ENCODE assay signal across 16 cellular contexts in genomic region chr21:43277481-43278351, GRCh38.
DNase-seq lines count a peak whose midpoint lies in the region; ATAC-seq and TF ChIP-seq lines count a peak whose summit lies in the region.
"Had no signal": no experiment of that assay in that cellular context is flagged by ENCODE, and none has a peak within 500 bp of the region (broad histone marks: within the 10 kb centered on the region; RNA-seq: fewer than 3 reads in every experiment).

No MANE protein-coding gene starts in this region.

- no peaks in the 10 kb centered on the region for H3F3A ChIP-seq in PC-3 (ENCODE audit: low read length, unreplicated experiment)

- no TSS peak for BruUV-seq in PC-3 (replicated peaks; lab: Mats Ljungman, UMichigan)

- no peaks in the 10 kb centered on the region for H3K9me2 ChIP-seq in PC-3 (replicated peaks; ENCODE audit: low read length)

- no peak overlapping the region for H2AFZ ChIP-seq in PC-3 (ENCODE audit: low read length)

- H3K27ac ChIP-seq in heart right ventricle: peak overlapping the region in 3 of 10 donors; percentile 25 to 42 (median 42)
- H3K27ac ChIP-seq in PC-3 (ENCODE audit: low read length): no peak overlapping the region
- H3K27ac ChIP-seq: 22Rv1 had no signal

- ATAC-seq in activated CD8-positive, alpha-beta T cell treated with anti-CD3 and anti-CD28 coated beads, Interleukin-2, amount 10 ng/mL, durations not matched to agents 7 days and 5 days: no peak
- ATAC-seq in activated CD8-positive, alpha-beta T cell treated with anti-CD3 and anti-CD28 coated beads for 36 hours: no peak
- peak; percentile 74 to 95 (median 87) for ATAC-seq in heart right ventricle
- ATAC-seq in mucosa of descending colon: peak; percentile 47
- no peak for ATAC-seq in GM21717 (IDR thresholded peaks at IDR 0.05; ENCODE audit: unreplicated experiment)
- ATAC-seq in PC-3: no peak
- ATAC-seq: naive thymus-derived CD8-positive, alpha-beta T cell had no signal

- H3K4me3 ChIP-seq in heart right ventricle (no peak overlapping the region), mucosa of descending colon (no peak overlapping the region), PC-3 (ENCODE audit: low read length) (no peak overlapping the region)

- H3K4me3 Mint-ChIP-seq in activated CD8-positive, alpha-beta T cell treated with anti-CD3 and anti-CD28 coated beads, Interleukin-2, amount 10 ng/mL, durations not matched to agents 7 days and 5 days: no peak overlapping the region
- no peak overlapping the region for H3K4me3 Mint-ChIP-seq in activated CD8-positive, alpha-beta T cell treated with anti-CD3 and anti-CD28 coated beads for 36 hours
- H3K4me3 Mint-ChIP-seq: activated CD4-positive, alpha-beta T cell treated with anti-CD3 and anti-CD28 coated beads, Interleukin-2, amount 10 ng/mL, durations not matched to agents 24 days and 14 days; activated T-helper 1 cell treated with anti-CD3 and anti-CD28 coated beads, Interleukin-12 subunit alpha, Interleukin-12 subunit beta, Interleukin-2, Interleukin-4 antibody, amounts not matched to agents 30 ng/mL and 10 ng/mL and 1 ng/mL, durations not matched to agents 14 hours and 24 hours and 36 hours; naive thymus-derived CD8-positive, alpha-beta T cell had no signal

- no peaks in the 10 kb centered on the region for H3K9me3 Mint-ChIP-seq in activated CD8-positive, alpha-beta T cell treated with anti-CD3 and anti-CD28 coated beads, Interleukin-2, amount 10 ng/mL, durations not matched to agents 7 days and 5 days (ENCODE audit: insufficient read depth)
- no peaks in the 10 kb centered on the region for H3K9me3 Mint-ChIP-seq in activated CD8-positive, alpha-beta T cell treated with anti-CD3 and anti-CD28 coated beads for 36 hours
- H3K9me3 Mint-ChIP-seq: activated CD4-positive, alpha-beta T cell treated with anti-CD3 and anti-CD28 coated beads, Interleukin-2, amount 10 ng/mL, durations not matched to agents 24 days and 14 days; activated T-helper 1 cell treated with anti-CD3 and anti-CD28 coated beads, Interleukin-12 subunit alpha, Interleukin-12 subunit beta, Interleukin-2, Interleukin-4 antibody, amounts not matched to agents 30 ng/mL and 10 ng/mL and 1 ng/mL, durations not matched to agents 14 hours and 24 hours and 36 hours had no signal

- CTCF ChIA-PET in activated CD8-positive, alpha-beta T cell treated with anti-CD3 and anti-CD28 coated beads, Interleukin-2, amount 10 ng/mL, durations not matched to agents 7 days and 5 days (lab: Charles Lee): no interaction called here
- CTCF ChIA-PET in activated CD8-positive, alpha-beta T cell treated with anti-CD3 and anti-CD28 coated beads for 36 hours (lab: Charles Lee): interaction anchor here (1.5 kb wide), 1 partner anchor 9 kb away, joined by 5 read pairs; no protein-coding TSS in a partner anchor
- CTCF ChIA-PET in PC-3 (lab: Charles Lee): no interaction called here

- no peaks in the 10 kb centered on the region for H3K36me3 ChIP-seq in heart right ventricle
- H3K36me3 ChIP-seq in mucosa of descending colon (ENCODE audit: low read depth): no peaks in the 10 kb centered on the region
- H3K36me3 ChIP-seq in PC-3 (ENCODE audit: low read depth, low read length): no peaks in the 10 kb centered on the region

- H3K79me2 ChIP-seq in PC-3 (ENCODE audit: low read length): no peaks in the 10 kb centered on the region

- H3K27ac Mint-ChIP-seq in activated CD8-positive, alpha-beta T cell treated with anti-CD3 and anti-CD28 coated beads, Interleukin-2, amount 10 ng/mL, durations not matched to agents 7 days and 5 days: peak overlapping the region; percentile 20
- no peak overlapping the region for H3K27ac Mint-ChIP-seq in activated CD8-positive, alpha-beta T cell treated with anti-CD3 and anti-CD28 coated beads for 36 hours
- H3K27ac Mint-ChIP-seq: activated CD4-positive, alpha-beta T cell treated with anti-CD3 and anti-CD28 coated beads, Interleukin-2, amount 10 ng/mL, durations not matched to agents 24 days and 14 days; activated T-helper 1 cell treated with anti-CD3 and anti-CD28 coated beads, Interleukin-12 subunit alpha, Interleukin-12 subunit beta, Interleukin-2, Interleukin-4 antibody, amounts not matched to agents 30 ng/mL and 10 ng/mL and 1 ng/mL, durations not matched to agents 14 hours and 24 hours and 36 hours had no signal

- H3K4me1 ChIP-seq in heart right ventricle (peaks cover 0 to 14% (median 9%) of the 10 kb centered on the region in 9 donors), mucosa of descending colon (ENCODE audit: low read depth) (peaks cover 5% of the 10 kb centered on the region), PC-3 (ENCODE audit: insufficient read depth, low read length) (no peaks in the 10 kb centered on the region)

- 45 to 46% methylated on average over 30 of the region's 30 CpGs for WGBS in heart right ventricle, 2 donors

- H3K4me2 ChIP-seq in PC-3 (ENCODE audit: low read length): no peak overlapping the region

- no peaks in the 10 kb centered on the region for H3K36me3 Mint-ChIP-seq in activated CD8-positive, alpha-beta T cell treated with anti-CD3 and anti-CD28 coated beads, Interleukin-2, amount 10 ng/mL, durations not matched to agents 7 days and 5 days (ENCODE audit: low read depth)
- no peaks in the 10 kb centered on the region for H3K36me3 Mint-ChIP-seq in activated CD8-positive, alpha-beta T cell treated with anti-CD3 and anti-CD28 coated beads for 36 hours (ENCODE audit: low read depth)
- H3K36me3 Mint-ChIP-seq: naive thymus-derived CD8-positive, alpha-beta T cell had no signal

- H3K9ac ChIP-seq in PC-3 (ENCODE audit: low read length): no peak overlapping the region

- H3K4me1 Mint-ChIP-seq in activated CD8-positive, alpha-beta T cell treated with anti-CD3 and anti-CD28 coated beads, Interleukin-2, amount 10 ng/mL, durations not matched to agents 7 days and 5 days (ENCODE audit: low read depth): no peaks in the 10 kb centered on the region
- H3K4me1 Mint-ChIP-seq in activated CD8-positive, alpha-beta T cell treated with anti-CD3 and anti-CD28 coated beads for 36 hours (ENCODE audit: low read depth): peaks cover 8% of the 10 kb centered on the region

- TF ChIP-seq CTCF in activated CD8-positive, alpha-beta T cell treated with anti-CD3 and anti-CD28 coated beads for 36 hours (IDR thresholded peaks at IDR 0.05): no peak
- TF ChIP-seq CTCF in heart right ventricle (IDR thresholded peaks at IDR 0.05) (no peak), mucosa of descending colon (IDR thresholded peaks at IDR 0.05) (no peak), PC-3 (conservative IDR thresholded peaks at IDR 0.05; ENCODE audit: low read depth, low read length) (no peak)

- intact Hi-C loops in activated CD8-positive, alpha-beta T cell treated with anti-CD3 and anti-CD28 coated beads for 36 hours (cut with micrococcal nuclease): no loop called here
- intact Hi-C loops in heart right ventricle (cut with DNase I) (no loop called here), mucosa of descending colon (cut with DNase I, micrococcal nuclease) (no loop called here), PC-3 (cut with micrococcal nuclease) (no loop called here)

- H3K9me3 ChIP-seq in heart right ventricle (no peaks in the 10 kb centered on the region), mucosa of descending colon (no peaks in the 10 kb centered on the region), PC-3 (ENCODE audit: low read length) (no peaks in the 10 kb centered on the region)

- peaks cover 18% of the 10 kb centered on the region for H3K27me3 Mint-ChIP-seq in activated CD8-positive, alpha-beta T cell treated with anti-CD3 and anti-CD28 coated beads, Interleukin-2, amount 10 ng/mL, durations not matched to agents 7 days and 5 days (ENCODE audit: low read depth)
- peaks cover 13% of the 10 kb centered on the region for H3K27me3 Mint-ChIP-seq in activated CD8-positive, alpha-beta T cell treated with anti-CD3 and anti-CD28 coated beads for 36 hours

- POLR2A ChIA-PET in activated CD8-positive, alpha-beta T cell treated with anti-CD3 and anti-CD28 coated beads, Interleukin-2, amount 10 ng/mL, durations not matched to agents 7 days and 5 days (lab: Charles Lee): interaction anchor here (0.6 kb wide), 1 partner anchor 67 kb away, joined by 3 read pairs; no protein-coding TSS in a partner anchor
- POLR2A ChIA-PET in activated CD8-positive, alpha-beta T cell treated with anti-CD3 and anti-CD28 coated beads for 36 hours (lab: Charles Lee): no interaction called here
- POLR2A ChIA-PET in PC-3 (lab: Charles Lee; ENCODE audit: unreplicated experiment): no interaction called here

- no peak for DNase-seq in activated CD8-positive, alpha-beta T cell treated with anti-CD3 and anti-CD28 coated beads, Interleukin-2, amount 10 ng/mL, durations not matched to agents 7 days and 5 days
- no peak for DNase-seq in activated CD8-positive, alpha-beta T cell treated with anti-CD3 and anti-CD28 coated beads for 36 hours
- peak; percentile 32 to 38 for DNase-seq in heart right ventricle
- peak in 2 of 3 donors; percentile 22 to 37 for DNase-seq in mucosa of descending colon
- DNase-seq in NCI-H226: no peak
- DNase-seq in PC-3: no peak
- DNase-seq in glomerular visceral epithelial cell (ENCODE audit: extremely low spot score): no peak
- DNase-seq: activated CD4-positive, alpha-beta T cell treated with anti-CD3 and anti-CD28 coated beads, Interleukin-2, amount 10 ng/mL, durations not matched to agents 24 days and 14 days; dermis blood vessel endothelial cell; GOT3; NCI-H2107; stimulated activated naive CD4-positive, alpha-beta T cell treated with Interleukin-2 at 50 U/mL for 16 hours had no signal

- no peaks in the 10 kb centered on the region for H4K20me1 ChIP-seq in PC-3 (ENCODE audit: low read length)

- H3K27me3 ChIP-seq in heart right ventricle: peaks cover 0 to 49% (median 25%) of the 10 kb centered on the region in 7 donors
- H3K27me3 ChIP-seq in PC-3 (ENCODE audit: low read length): no peaks in the 10 kb centered on the region

Comparison
In these comparisons a context has a peak if more than half of its experiments do, and no peak if none do; other contexts are left out.
1. ATAC-seq: peak in heart right ventricle (8 of 8) and mucosa of descending colon (single experiment); none in activated CD8-positive, alpha-beta T cell treated with anti-CD3 and anti-CD28 coated beads, Interleukin-2, amount 10 ng/mL, durations not matched to agents 7 days and 5 days (single experiment), activated CD8-positive, alpha-beta T cell treated with anti-CD3 and anti-CD28 coated beads for 36 hours (single experiment), GM21717 (single experiment) and PC-3 (single experiment).
2. DNase-seq: peak in heart right ventricle (2 of 2) and mucosa of descending colon (2 of 3); none in activated CD8-positive, alpha-beta T cell treated with anti-CD3 and anti-CD28 coated beads, Interleukin-2, amount 10 ng/mL, durations not matched to agents 7 days and 5 days (single experiment), activated CD8-positive, alpha-beta T cell treated with anti-CD3 and anti-CD28 coated beads for 36 hours (single experiment), NCI-H226 (single experiment), PC-3 (single experiment) and glomerular visceral epithelial cell (single experiment).